Comparison of ENCODE assay signal across 8 cellular contexts in genomic region chr18:7567487-7568425, GRCh38. TPM values are rescaled to one million over a fixed set of nuclear protein-coding genes. Genes with fewer than 3 reads are reported as not detected.
A peak's percentile ranks its signal among the peaks of the same experiment; 100 is the strongest.
DNase-seq lines count a peak whose midpoint lies in the region; ATAC-seq and TF ChIP-seq lines count a peak whose summit lies in the region.

No MANE protein-coding gene starts in this region.

- WGBS in spleen, 5 donors: 0 to 1% (median 1%) methylated on average over 17 to 107 of the region's 107 CpGs

- no peaks in the 10 kb centered on the region for H3K9me3 ChIP-seq in spleen

- TF ChIP-seq CTCF in choroid plexus epithelial cell (conservative IDR thresholded peaks at IDR 0.05; ENCODE audit: low read depth, low read length) (peak; percentile 26), spleen (IDR thresholded peaks at IDR 0.05 in 8 of 11, conservative IDR thresholded peaks at IDR 0.05 in 3 of 11) (no peak)

- DNase-seq in AG08396 (ENCODE audit: low spot score) (peak; percentile 73), NCI-H69 (lab: John Stamatoyannopoulos, UW) (peak; percentile 66), choroid plexus epithelial cell (ENCODE audit: low read depth) (peak; percentile 77), iris pigment epithelial cell (ENCODE audit: low read depth) (peak; percentile 79), spleen (peak; percentile 82), MV-4-11 (lab: John Stamatoyannopoulos, UW) (no peak)

- H3K4me3 ChIP-seq in choroid plexus epithelial cell (ENCODE audit: low read depth, low read length) (peak overlapping the region; percentile 85), spleen (peak overlapping the region; percentile 53 to 83 (median 60))

- intact Hi-C loops in spleen (cut with DNase I; ENCODE audit: low total_unique reads): loop anchor here (5.0 kb wide), 1 partner anchor 295 kb away; no protein-coding TSS in a partner anchor

- peak overlapping the region; percentile 79 to 97 (median 90) for H3K27ac ChIP-seq in spleen

- no peak for TF ChIP-seq POLR2A in spleen (IDR thresholded peaks at IDR 0.05)

- no peaks in the 10 kb centered on the region for H3K36me3 ChIP-seq in spleen

- ATAC-seq in GM18858 (IDR thresholded peaks at IDR 0.05; ENCODE audit: unreplicated experiment) (peak; percentile 14), GM19463 (IDR thresholded peaks at IDR 0.05; ENCODE audit: unreplicated experiment) (no peak)

- H3K27me3 ChIP-seq in spleen (replicated peaks in 1 of 7): peaks cover 0 to 69% (median 24%) of the 10 kb centered on the region in 7 donors

- H3K4me1 ChIP-seq in spleen: peaks cover 7 to 53% (median 31%) of the 10 kb centered on the region in 6 donors

RNA-seq across cellular contexts. Expression of gene PTPRM, which starts 0.6 kb away (rescaled TPM):
- total RNA-seq in spleen: 10 to 100 TPM; 44.2 to 97.8 (median 69.9) TPM
- polyA plus RNA-seq in spleen: 10 to 100 TPM; 23.5 to 28.3 (median 24.1) TPM
